1 cellular context compared by ENCODE assay signal in the genomic region with DNA sequence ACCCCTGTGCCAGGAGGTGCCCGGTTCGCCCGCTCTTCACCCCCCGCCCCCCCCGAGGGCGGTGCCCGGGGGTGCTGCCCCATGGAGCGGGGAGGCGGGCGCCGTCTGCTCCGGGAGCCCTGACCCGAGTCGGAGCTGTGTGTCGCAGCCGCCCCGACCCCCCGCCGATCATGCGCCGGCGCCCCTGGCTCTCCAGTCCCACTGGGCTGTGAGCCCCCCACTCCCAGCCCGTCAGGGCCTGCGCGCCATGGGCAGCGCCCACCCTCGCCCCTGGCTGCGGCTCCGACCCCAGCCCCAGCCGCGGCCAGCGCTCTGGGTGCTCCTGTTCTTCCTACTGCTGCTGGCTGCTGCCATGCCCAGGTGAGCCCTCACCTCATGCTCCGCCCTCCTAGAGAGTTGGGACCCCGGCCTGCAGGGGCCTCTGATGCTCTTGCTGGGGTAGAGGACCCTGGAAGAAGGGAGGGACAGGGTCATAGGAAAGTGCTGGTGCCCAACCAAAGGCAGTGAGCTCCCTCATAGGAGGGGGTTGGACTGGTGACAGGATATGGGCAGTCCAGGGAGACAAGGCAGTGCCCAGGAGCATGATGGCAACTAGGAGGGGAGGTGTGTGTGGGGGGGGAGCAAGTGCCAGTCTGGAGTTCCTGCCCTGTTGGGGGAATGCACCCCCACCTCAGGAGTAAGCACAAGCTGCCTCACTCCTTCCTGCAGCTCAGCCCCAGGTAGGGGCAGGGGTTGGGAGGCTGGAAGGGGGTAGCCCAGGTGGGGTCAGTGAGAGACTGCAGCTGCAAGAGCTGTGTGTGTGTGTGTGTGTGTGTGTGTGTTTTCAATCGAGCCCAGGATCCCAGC.
TF ChIP-seq lines count a peak whose summit lies in the region.

A gene (plus strand): TSS at position 104 of the 846 bp plus-strand sequence. CDS start 144 bp downstream, at position 248.

TF ChIP-seq in SK-N-SH treated with all-trans-retinoic acid at 6 μM for 48 hours, 23 proteins besides CTCF, POLR2A, EP300 and RAD21 (continued from another document):
- no peak for TF ChIP-seq TCF4 (CRISPR knock-in tag; IDR thresholded peaks at IDR 0.05; ENCODE audit: borderline replicate concordance)
- TF ChIP-seq, protein P1, sequence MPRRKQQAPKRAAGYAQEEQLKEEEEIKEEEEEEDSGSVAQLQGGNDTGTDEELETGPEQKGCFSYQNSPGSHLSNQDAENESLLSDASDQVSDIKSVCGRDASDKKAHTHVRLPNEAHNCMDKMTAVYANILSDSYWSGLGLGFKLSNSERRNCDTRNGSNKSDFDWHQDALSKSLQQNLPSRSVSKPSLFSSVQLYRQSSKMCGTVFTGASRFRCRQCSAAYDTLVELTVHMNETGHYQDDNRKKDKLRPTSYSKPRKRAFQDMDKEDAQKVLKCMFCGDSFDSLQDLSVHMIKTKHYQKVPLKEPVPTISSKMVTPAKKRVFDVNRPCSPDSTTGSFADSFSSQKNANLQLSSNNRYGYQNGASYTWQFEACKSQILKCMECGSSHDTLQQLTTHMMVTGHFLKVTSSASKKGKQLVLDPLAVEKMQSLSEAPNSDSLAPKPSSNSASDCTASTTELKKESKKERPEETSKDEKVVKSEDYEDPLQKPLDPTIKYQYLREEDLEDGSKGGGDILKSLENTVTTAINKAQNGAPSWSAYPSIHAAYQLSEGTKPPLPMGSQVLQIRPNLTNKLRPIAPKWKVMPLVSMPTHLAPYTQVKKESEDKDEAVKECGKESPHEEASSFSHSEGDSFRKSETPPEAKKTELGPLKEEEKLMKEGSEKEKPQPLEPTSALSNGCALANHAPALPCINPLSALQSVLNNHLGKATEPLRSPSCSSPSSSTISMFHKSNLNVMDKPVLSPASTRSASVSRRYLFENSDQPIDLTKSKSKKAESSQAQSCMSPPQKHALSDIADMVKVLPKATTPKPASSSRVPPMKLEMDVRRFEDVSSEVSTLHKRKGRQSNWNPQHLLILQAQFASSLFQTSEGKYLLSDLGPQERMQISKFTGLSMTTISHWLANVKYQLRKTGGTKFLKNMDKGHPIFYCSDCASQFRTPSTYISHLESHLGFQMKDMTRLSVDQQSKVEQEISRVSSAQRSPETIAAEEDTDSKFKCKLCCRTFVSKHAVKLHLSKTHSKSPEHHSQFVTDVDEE (CRISPR knock-in tag; IDR thresholded peaks at IDR 0.05) = no peak
